1 cellular context compared by ENCODE assay signal in genomic region chr6:79466222-79466834, GRCh38.
TF ChIP-seq lines count a peak whose summit lies in the region.

No MANE protein-coding gene starts in this region.

TF ChIP-seq in GM23338, 12 proteins besides CTCF, POLR2A, EP300 and RAD21 (continued from another document):
- TF ChIP-seq ZNF462 (CRISPR knock-in tag; IDR thresholded peaks at IDR 0.05) (no peak), NANOG (IDR thresholded peaks at IDR 0.05; ENCODE audit: borderline replicate concordance) (no peak), JUNB (IDR thresholded peaks at IDR 0.05; ENCODE audit: unreplicated experiment) (no peak)
